Comparison of ENCODE assay signal across 8 cellular contexts in the genomic region with DNA sequence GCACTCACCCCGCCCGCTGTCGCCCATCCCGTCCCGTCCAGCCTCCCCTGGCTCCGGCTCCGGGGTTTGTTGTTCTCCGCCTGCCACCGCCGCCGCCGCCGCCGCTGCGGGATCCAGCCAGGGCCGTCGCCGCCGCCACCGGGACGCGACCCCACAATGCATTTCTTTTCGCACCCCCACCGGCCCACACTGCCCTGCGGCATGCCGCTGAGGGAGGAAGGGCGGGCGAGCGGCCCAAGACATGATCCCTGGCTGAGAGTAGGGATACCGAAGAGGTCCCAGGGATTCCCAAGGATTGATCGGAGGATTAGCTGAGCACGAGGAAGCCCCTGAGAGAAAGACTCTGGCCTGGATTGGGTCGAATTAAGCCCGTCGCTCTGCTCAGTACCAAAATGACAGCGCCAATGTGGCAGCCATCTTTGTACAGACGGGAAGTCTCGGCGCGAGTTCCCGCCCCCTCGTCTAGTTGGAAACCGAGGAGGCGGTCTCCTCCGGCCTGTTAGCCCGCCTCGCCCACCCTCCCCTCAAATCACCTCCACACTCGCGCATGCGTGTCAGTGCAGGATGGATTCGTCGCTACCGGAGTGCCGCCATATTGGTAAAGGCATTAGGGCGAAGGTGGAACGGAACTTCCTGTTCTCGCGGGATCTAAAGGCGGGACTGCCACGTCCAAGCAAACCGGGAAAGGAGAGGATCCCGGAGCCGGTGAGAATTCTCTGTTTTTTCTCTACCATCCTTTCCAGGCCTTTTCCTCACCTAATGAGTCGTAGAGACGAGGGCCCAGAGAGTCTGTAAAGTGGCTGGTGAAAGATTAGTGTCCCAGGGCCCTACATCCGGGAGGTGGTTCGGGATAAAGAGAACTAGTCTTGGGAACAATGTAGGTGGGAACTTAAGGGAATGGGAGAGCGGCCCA. TPM values are rescaled to one million over a fixed set of nuclear protein-coding genes. Genes with fewer than 3 reads are reported as not detected.
DNase-seq lines count a peak whose midpoint lies in the region; ATAC-seq and TF ChIP-seq lines count a peak whose summit lies in the region.

TSS of gene RXRB (minus strand) at position 432 of the 913 bp plus-strand sequence. CDS start at position 243, 189 bp downstream.
A gene with protein sequence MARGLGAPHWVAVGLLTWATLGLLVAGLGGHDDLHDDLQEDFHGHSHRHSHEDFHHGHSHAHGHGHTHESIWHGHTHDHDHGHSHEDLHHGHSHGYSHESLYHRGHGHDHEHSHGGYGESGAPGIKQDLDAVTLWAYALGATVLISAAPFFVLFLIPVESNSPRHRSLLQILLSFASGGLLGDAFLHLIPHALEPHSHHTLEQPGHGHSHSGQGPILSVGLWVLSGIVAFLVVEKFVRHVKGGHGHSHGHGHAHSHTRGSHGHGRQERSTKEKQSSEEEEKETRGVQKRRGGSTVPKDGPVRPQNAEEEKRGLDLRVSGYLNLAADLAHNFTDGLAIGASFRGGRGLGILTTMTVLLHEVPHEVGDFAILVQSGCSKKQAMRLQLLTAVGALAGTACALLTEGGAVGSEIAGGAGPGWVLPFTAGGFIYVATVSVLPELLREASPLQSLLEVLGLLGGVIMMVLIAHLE (plus strand): TSS at position 634 of the 913 bp plus-strand sequence. CDS start 379 bp downstream, outside the sequence.

- peak; percentile 90 for TF ChIP-seq POLR2A in GM19193 (IDR thresholded peaks at IDR 0.05; ENCODE audit: extremely low read depth, insufficient read depth, insufficient read length)

- TF ChIP-seq CTCF in AG10803 (conservative IDR thresholded peaks at IDR 0.05; ENCODE audit: low read length) (no peak), choroid plexus epithelial cell (conservative IDR thresholded peaks at IDR 0.05; ENCODE audit: low read depth, low read length) (no peak), kidney epithelial cell (IDR thresholded peaks at IDR 0.05; ENCODE audit: insufficient read depth, low read length, poor library complexity, severe bottlenecking) (no peak)

- no peaks in the 10 kb centered on the region for H3K27me3 ChIP-seq in kidney epithelial cell (ENCODE audit: control insufficient read depth, insufficient read depth, low read length)

- H3K36me3 ChIP-seq in kidney epithelial cell (ENCODE audit: control insufficient read depth, insufficient read depth, low read length), result peaks cover 8% of the 10 kb centered on the region

- peak; percentile 42 for ATAC-seq in HG03457 (IDR thresholded peaks at IDR 0.05; ENCODE audit: unreplicated experiment)

- peak; percentile 99 for DNase-seq in AG10803 (ENCODE audit: low read depth)
- peak; percentile 98 to 99 for DNase-seq in NCI-H526 (lab: John Stamatoyannopoulos, UW)
- DNase-seq in activated CD4-positive, alpha-beta T cell treated with anti-CD3 and anti-CD28 coated beads for 4 hours, result peak; percentile 99
- DNase-seq in choroid plexus epithelial cell (ENCODE audit: low read depth), result peak; percentile 100
- DNase-seq in kidney epithelial cell (ENCODE audit: low read depth), result peak; percentile 95
- DNase-seq in stimulated activated CD4-positive, alpha-beta T cell treated with anti-CD3 and anti-CD28 coated beads, Interleukin-15, amount 100 ng/mL, for 24 hours, result peak; percentile 99

- peak within 1 kb of the TSS; percentile 81 for H3K4me3 ChIP-seq in AG10803 (ENCODE audit: low read length)
- H3K4me3 ChIP-seq in choroid plexus epithelial cell (ENCODE audit: low read depth, low read length), result peak within 1 kb of the TSS; percentile 94
- peak within 1 kb of the TSS; percentile 73 for H3K4me3 ChIP-seq in kidney epithelial cell (ENCODE audit: low read depth, low read length)

RNA-seq across cellular contexts. Expression of gene RXRB, which starts in this region (rescaled TPM):
- total RNA-seq in kidney epithelial cell, result 24.4 and 24.9 TPM in 2 replicates

RNA-seq across cellular contexts. Expression of the second gene that starts in this region (rescaled TPM):
- 94.1 and 94.9 TPM in 2 replicates for total RNA-seq in kidney epithelial cell

Comparison
In these comparisons a context has a peak if more than half of its experiments do, and no peak if none do; other contexts are left out.
1. Peak in every context shown above with its lines: DNase-seq, ATAC-seq and H3K4me3 ChIP-seq.